ENCODE assay signal across 28 cellular contexts in genomic region chr3:29942297-29942696, GRCh38.
"Had no signal": no experiment of that assay in that cellular context is flagged by ENCODE, and none has a peak within 500 bp of the region (broad histone marks: within the 10 kb centered on the region; RNA-seq: fewer than 3 reads in every experiment).

No MANE protein-coding gene starts in this region.

- H3K4me3 ChIP-seq: neural progenitor cell, ovary, psoas muscle, right lobe of liver, sigmoid colon, stomach, thoracic aorta, thyroid gland, tibial nerve, upper lobe of left lung, vagina had no signal

- H3K27ac Mint-ChIP-seq: natural killer cell; nephron; neural progenitor cell; progenitor cell of endocrine pancreas; stimulated activated effector memory CD8-positive, alpha-beta T cell treated with anti-CD3 and anti-CD28 coated beads, Interleukin-12 subunit alpha, Interleukin-12 subunit beta, amount 100 ng/mL, for 72 hours; stimulated activated naive B cell treated with anti-CD40 and anti-IgM and Interleukin-4, amounts not matched to agents 10 μg/mL and 1 μg/mL and 100 μg/mL, for 72 hours; stimulated activated naive CD8-positive, alpha-beta T cell treated with anti-CD3 and anti-CD28 coated beads, Interleukin-15, Interleukin-2, amounts not matched to agents 100 ng/mL and 50 ng/mL, for 24 hours had no signal

- H3K79me2 ChIP-seq: parathyroid adenoma had no signal

- H3K27me3 ChIP-seq: neural progenitor cell, ovary, right lobe of liver, sigmoid colon, stomach, thyroid gland, tibial nerve, upper lobe of left lung, vagina had no signal

- H3K4me1 Mint-ChIP-seq: natural killer cell; stimulated activated effector memory CD8-positive, alpha-beta T cell treated with anti-CD3 and anti-CD28 coated beads, Interleukin-12 subunit alpha, Interleukin-12 subunit beta, amount 100 ng/mL, for 72 hours; stimulated activated naive B cell treated with anti-CD40 and anti-IgM and Interleukin-4, amounts not matched to agents 10 μg/mL and 1 μg/mL and 100 μg/mL, for 72 hours had no signal

- H3K4me1 ChIP-seq: neural progenitor cell, parathyroid adenoma, psoas muscle, right lobe of liver, upper lobe of left lung, vagina had no signal

- H3K9me3 Mint-ChIP-seq: nephron; neural progenitor cell; stimulated activated effector memory CD8-positive, alpha-beta T cell treated with anti-CD3 and anti-CD28 coated beads, Interleukin-12 subunit alpha, Interleukin-12 subunit beta, amount 100 ng/mL, for 72 hours; stimulated activated naive CD8-positive, alpha-beta T cell treated with anti-CD3 and anti-CD28 coated beads, Interleukin-15, Interleukin-2, amounts not matched to agents 100 ng/mL and 50 ng/mL, for 24 hours had no signal

- H3K27me3 Mint-ChIP-seq: progenitor cell of endocrine pancreas had no signal

- H3K36me3 ChIP-seq: neural progenitor cell, ovary, right lobe of liver, sigmoid colon, stomach, thoracic aorta, thyroid gland, tibial nerve, upper lobe of left lung, vagina had no signal

- ATAC-seq: natural killer cell; psoas muscle; right cardiac atrium; right lobe of liver; stimulated activated effector memory CD8-positive, alpha-beta T cell treated with anti-CD3 and anti-CD28 coated beads, Interleukin-12 subunit alpha, Interleukin-12 subunit beta, amount 100 ng/mL, for 72 hours; stimulated activated naive B cell treated with anti-CD40 and anti-IgM and Interleukin-4, amounts not matched to agents 10 μg/mL and 1 μg/mL and 100 μg/mL, for 72 hours had no signal

- H3K4me3 Mint-ChIP-seq: natural killer cell; nephron; neural progenitor cell; stimulated activated effector memory CD8-positive, alpha-beta T cell treated with anti-CD3 and anti-CD28 coated beads, Interleukin-12 subunit alpha, Interleukin-12 subunit beta, amount 100 ng/mL, for 72 hours; stimulated activated naive B cell treated with anti-CD40 and anti-IgM and Interleukin-4, amounts not matched to agents 10 μg/mL and 1 μg/mL and 100 μg/mL, for 72 hours; stimulated activated naive CD8-positive, alpha-beta T cell treated with anti-CD3 and anti-CD28 coated beads, Interleukin-15, Interleukin-2, amounts not matched to agents 100 ng/mL and 50 ng/mL, for 24 hours had no signal

- H3K36me3 Mint-ChIP-seq: natural killer cell; neural progenitor cell; stimulated activated effector memory CD8-positive, alpha-beta T cell treated with anti-CD3 and anti-CD28 coated beads, Interleukin-12 subunit alpha, Interleukin-12 subunit beta, amount 100 ng/mL, for 72 hours; stimulated activated naive B cell treated with anti-CD40 and anti-IgM and Interleukin-4, amounts not matched to agents 10 μg/mL and 1 μg/mL and 100 μg/mL, for 72 hours had no signal

- H3K9ac ChIP-seq: neural progenitor cell, parathyroid adenoma had no signal

- H2AFZ ChIP-seq: neural progenitor cell, parathyroid adenoma had no signal

- H3K4me2 ChIP-seq: neural progenitor cell had no signal

- DNase-seq: natural killer cell; occipital lobe; ovary; posterior cingulate gyrus; psoas muscle; right cardiac atrium; right lobe of liver; sigmoid colon; small intestine; stimulated activated CD4-positive, alpha-beta T cell treated with anti-CD3 and anti-CD28 coated beads, Interleukin-15, amount 100 ng/mL, for 24 hours; stimulated activated CD4-positive, alpha-beta T cell treated with anti-CD3 and anti-CD28 coated beads, Interleukin-2, amount 100 ng/mL, for 24 hours; stimulated activated CD4-positive, alpha-beta T cell treated with anti-CD3 and anti-CD28 coated beads, Interleukin-2, amount 100 ng/mL, for 48 hours; stimulated activated CD4-positive, alpha-beta T cell treated with anti-CD3 and anti-CD28 coated beads, Interleukin-4, amount 100 ng/mL, for 24 hours; stimulated activated naive B cell treated with anti-CD40 and anti-IgM and Interleukin-4, amounts not matched to agents 10 μg/mL and 1 μg/mL and 100 μg/mL, for 72 hours; stimulated activated naive CD4-positive, alpha-beta T cell treated with Interleukin-2 at 50 U/mL for 16 hours; stomach; thyroid gland; trophoblast cell; upper lobe of left lung had no signal

- H3K27ac ChIP-seq: neural progenitor cell, ovary, parathyroid adenoma, psoas muscle, right lobe of liver, sigmoid colon, stomach, thoracic aorta, thyroid gland, tibial nerve, upper lobe of left lung, vagina had no signal

- H3K9me3 ChIP-seq: ovary, psoas muscle, right lobe of liver, sigmoid colon, stomach, thoracic aorta, thyroid gland, tibial nerve, upper lobe of left lung, vagina had no signal
